ENCODE assay signal across 10 cellular contexts in the genomic region with DNA sequence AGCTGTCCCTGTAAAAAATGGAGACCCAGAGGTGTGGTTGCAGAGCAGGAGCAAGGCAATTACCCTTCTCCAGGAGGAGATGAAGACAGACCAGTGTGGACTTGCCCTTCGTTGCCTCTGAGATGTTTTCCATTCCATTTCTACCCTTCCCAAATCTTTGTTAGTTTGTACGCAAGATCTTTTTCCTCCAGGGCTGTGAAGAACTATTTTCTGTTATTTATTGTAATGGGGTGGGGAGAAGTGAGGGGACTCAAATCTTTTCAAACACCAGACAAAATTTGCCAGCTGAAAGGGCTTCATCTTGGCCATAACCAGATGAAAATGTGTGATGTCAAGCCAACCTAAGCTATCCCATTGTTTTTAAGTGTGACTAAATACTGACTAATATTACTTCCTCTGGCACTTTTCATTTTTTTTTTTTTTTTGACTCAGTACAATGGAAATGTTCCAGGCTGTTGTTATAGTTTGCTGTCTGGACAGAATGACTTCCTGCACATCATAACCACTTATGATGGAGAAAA.
DNase-seq lines count a peak whose midpoint lies in the region; TF ChIP-seq lines count a peak whose summit lies in the region.
"Had no signal": no experiment of that assay in that cellular context is flagged by ENCODE, and none has a peak within 500 bp of the region (broad histone marks: within the 10 kb centered on the region; RNA-seq: fewer than 3 reads in every experiment).

No MANE protein-coding gene starts in this region.

- no peaks in the 10 kb centered on the region for H3K9me3 ChIP-seq in right atrium auricular region
- no peaks in the 10 kb centered on the region for H3K9me3 ChIP-seq in subcutaneous abdominal adipose tissue (ENCODE audit: control insufficient read depth in 5 of 5, low read length in 5 of 5)

- no peak for TF ChIP-seq CTCF in right atrium auricular region (IDR thresholded peaks at IDR 0.05)

- H3K27me3 Mint-ChIP-seq in immature natural killer cell (ENCODE audit: low read depth in 3 of 3) = peaks cover 0 to 2% (median 0%) of the 10 kb centered on the region in 3 donors

- no peaks in the 10 kb centered on the region for H3K9me3 Mint-ChIP-seq in immature natural killer cell

- no peaks in the 10 kb centered on the region for H3K4me1 Mint-ChIP-seq in immature natural killer cell

- H3K36me3 ChIP-seq in right atrium auricular region (no peaks in the 10 kb centered on the region), subcutaneous abdominal adipose tissue (ENCODE audit: control insufficient read depth in 5 of 5, insufficient read depth in 5 of 5, low read length in 5 of 5) (no peaks in the 10 kb centered on the region)

- H3K4me3 Mint-ChIP-seq in immature natural killer cell = no peak overlapping the region

- H3K27ac ChIP-seq in right atrium auricular region (peak overlapping the region; percentile 19 to 57), subcutaneous abdominal adipose tissue (ENCODE audit: low read depth, low read length) (peak overlapping the region; percentile 42)
- H3K27ac ChIP-seq: parathyroid adenoma had no signal

- DNase-seq in HPDE6-E6E7 (ENCODE audit: extremely low spot score) = peak; percentile 75
- peak; percentile 68 for DNase-seq in astrocyte of the hippocampus (ENCODE audit: low read depth, low spot score)
- DNase-seq in right atrium auricular region (ENCODE audit: low spot score) = no peak
- DNase-seq in immature natural killer cell = no peak
- no peak for DNase-seq in SHP77 treated with DMSO at 0.1 percent for 48 hours (lab: John Stamatoyannopoulos, UW)
- DNase-seq in AML-193 (lab: John Stamatoyannopoulos, UW) = no peak
- no peak for DNase-seq in Ammon's horn (ENCODE audit: low spot score)
- DNase-seq: stimulated activated naive CD4-positive, alpha-beta T cell had no signal

- H3K4me3 ChIP-seq in right atrium auricular region (no peak overlapping the region), subcutaneous abdominal adipose tissue (ENCODE audit: low read depth in 1 of 5, low read length in 5 of 5) (peak overlapping the region in 1 of 5 donors; percentile 7)

- no peak overlapping the region for H3K9ac ChIP-seq in subcutaneous abdominal adipose tissue (ENCODE audit: low read length in 5 of 5)
- H3K9ac ChIP-seq: parathyroid adenoma had no signal

- H3K27ac Mint-ChIP-seq in immature natural killer cell = no peak overlapping the region

- H3K27me3 ChIP-seq in right atrium auricular region (no peaks in the 10 kb centered on the region), subcutaneous abdominal adipose tissue (ENCODE audit: control insufficient read depth in 5 of 5, insufficient read depth in 4 of 5, low read length in 5 of 5) (no peaks in the 10 kb centered on the region)

- H3K4me1 ChIP-seq in right atrium auricular region (peaks cover 0 to 20% of the 10 kb centered on the region in 2 donors), subcutaneous abdominal adipose tissue (ENCODE audit: control insufficient read depth in 5 of 5, insufficient read depth in 5 of 5, low read length in 5 of 5) (peaks cover 3 to 20% (median 16%) of the 10 kb centered on the region in 5 donors)
- H3K4me1 ChIP-seq: parathyroid adenoma had no signal

- peaks cover 0 to 38% (median 10%) of the 10 kb centered on the region in 3 donors for H3K36me3 Mint-ChIP-seq in immature natural killer cell

Comparison
In these comparisons a context has a peak if more than half of its experiments do, and no peak if none do; other contexts are left out.
1. DNase-seq: peak in HPDE6-E6E7 (single experiment) and astrocyte of the hippocampus (single experiment); none in right atrium auricular region (single experiment), immature natural killer cell (0 of 3), SHP77 treated with DMSO at 0.1 percent for 48 hours (single experiment), AML-193 (0 of 2) and Ammon's horn (single experiment).